ENCODE assay signal across 13 cellular contexts in the genomic region with DNA sequence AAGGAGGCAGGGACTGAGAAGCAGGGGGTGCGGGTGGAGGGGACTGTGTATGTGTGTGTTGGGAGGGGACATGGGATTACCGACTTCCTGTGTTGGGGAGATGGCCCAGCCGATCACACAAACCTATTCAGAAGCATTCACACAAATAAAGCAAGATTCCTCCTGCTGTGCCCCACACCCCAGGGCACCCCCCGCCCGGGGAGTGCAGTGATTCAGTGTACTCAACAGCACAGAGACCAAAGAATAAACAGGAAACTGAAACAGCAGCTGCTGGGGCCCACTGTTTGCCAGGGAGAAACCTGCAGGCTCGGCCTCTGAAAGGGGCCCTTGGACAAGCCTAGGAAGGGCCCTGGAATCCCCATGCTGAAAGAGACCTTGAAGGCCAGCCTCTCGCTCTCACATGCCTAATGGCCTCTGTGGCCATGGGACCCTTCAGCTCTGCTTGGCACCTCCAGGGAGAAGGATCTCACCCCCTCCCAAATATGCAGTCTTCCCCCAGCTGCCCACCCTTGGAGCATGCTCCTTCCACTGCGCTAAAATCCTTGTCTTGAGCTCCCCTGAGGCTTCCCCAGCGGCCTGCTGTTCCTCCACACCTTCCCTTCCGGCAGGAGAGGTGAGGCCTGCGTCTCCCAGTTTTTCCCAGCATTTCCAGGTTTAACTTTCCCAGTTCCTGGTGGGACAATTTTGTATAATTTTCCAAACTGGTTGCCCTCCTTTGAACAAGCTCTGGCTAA.
A peak's percentile ranks its signal among the peaks of the same experiment; 100 is the strongest.
DNase-seq lines count a peak whose midpoint lies in the region; ATAC-seq and TF ChIP-seq lines count a peak whose summit lies in the region.
"Had no signal": no experiment of that assay in that cellular context is flagged by ENCODE, and none has a peak within 500 bp of the region (broad histone marks: within the 10 kb centered on the region; RNA-seq: fewer than 3 reads in every experiment).

No MANE protein-coding gene starts in this region.

- ATAC-seq in HG03175 (IDR thresholded peaks at IDR 0.05; ENCODE audit: unreplicated experiment) = no peak
- ATAC-seq in HG03159 (IDR thresholded peaks at IDR 0.05; ENCODE audit: unreplicated experiment) = no peak
- no peak for ATAC-seq in stimulated activated effector memory CD8-positive, alpha-beta T cell treated with anti-CD3 and anti-CD28 coated beads, Interleukin-12 subunit alpha, Interleukin-12 subunit beta, amount 100 ng/mL, for 72 hours
- ATAC-seq: activated T-helper 17 cell treated with anti-CD3 and anti-CD28 coated beads, Interleukin-2, amount 50 U/mL, for 72 hours had no signal

- peaks cover 12% of the 10 kb centered on the region for H3K9me3 Mint-ChIP-seq in mesothelial cell of epicardium
- H3K9me3 Mint-ChIP-seq in stimulated activated effector memory CD8-positive, alpha-beta T cell treated with anti-CD3 and anti-CD28 coated beads, Interleukin-12 subunit alpha, Interleukin-12 subunit beta, amount 100 ng/mL, for 72 hours = no peaks in the 10 kb centered on the region
- H3K9me3 Mint-ChIP-seq: activated T-helper 17 cell treated with anti-CD3 and anti-CD28 coated beads, Interleukin-2, amount 50 U/mL, for 72 hours; T-helper 1 cell treated with Interleukin-12 subunit alpha and Interleukin-12 subunit beta and Interleukin-4 antibody, amounts not matched to agents 30 μg/mL and 1 μg/mL, for 36 hours had no signal

- H3K4me3 Mint-ChIP-seq in mesothelial cell of epicardium = no peak overlapping the region
- H3K4me3 Mint-ChIP-seq in stimulated activated effector memory CD8-positive, alpha-beta T cell treated with anti-CD3 and anti-CD28 coated beads, Interleukin-12 subunit alpha, Interleukin-12 subunit beta, amount 100 ng/mL, for 72 hours = no peak overlapping the region
- H3K4me3 Mint-ChIP-seq: activated T-helper 17 cell treated with anti-CD3 and anti-CD28 coated beads, Interleukin-2, amount 50 U/mL, for 72 hours; T-helper 1 cell treated with Interleukin-12 subunit alpha and Interleukin-12 subunit beta and Interleukin-4 antibody, amounts not matched to agents 30 μg/mL and 1 μg/mL, for 36 hours had no signal

- no peak for TF ChIP-seq CTCF in mesothelial cell of epicardium (IDR thresholded peaks at IDR 0.05; ENCODE audit: unreplicated experiment)

- H3K27ac Mint-ChIP-seq in mesothelial cell of epicardium = peak overlapping the region; percentile 27
- no peak overlapping the region for H3K27ac Mint-ChIP-seq in stimulated activated effector memory CD8-positive, alpha-beta T cell treated with anti-CD3 and anti-CD28 coated beads, Interleukin-12 subunit alpha, Interleukin-12 subunit beta, amount 100 ng/mL, for 72 hours
- H3K27ac Mint-ChIP-seq: activated T-helper 17 cell treated with anti-CD3 and anti-CD28 coated beads, Interleukin-2, amount 50 U/mL, for 72 hours; T-helper 1 cell treated with Interleukin-12 subunit alpha and Interleukin-12 subunit beta and Interleukin-4 antibody, amounts not matched to agents 30 μg/mL and 1 μg/mL, for 36 hours had no signal

- no peaks in the 10 kb centered on the region for H3K36me3 Mint-ChIP-seq in mesothelial cell of epicardium
- H3K36me3 Mint-ChIP-seq in stimulated activated effector memory CD8-positive, alpha-beta T cell treated with anti-CD3 and anti-CD28 coated beads, Interleukin-12 subunit alpha, Interleukin-12 subunit beta, amount 100 ng/mL, for 72 hours = no peaks in the 10 kb centered on the region

- H3K27me3 Mint-ChIP-seq in mesothelial cell of epicardium (ENCODE audit: low read depth) = peaks cover 17% of the 10 kb centered on the region

- peak; percentile 12 for DNase-seq in GM19240 (ENCODE audit: insufficient read length, low spot score)
- peak; percentile 56 for DNase-seq in NCI-H1436 (lab: John Stamatoyannopoulos, UW)
- peak; percentile 53 for DNase-seq in astrocyte of the hippocampus (ENCODE audit: low read depth, low spot score)
- no peak for DNase-seq in mesothelial cell of epicardium (ENCODE audit: low spot score in 2 of 2, unreplicated experiment in 2 of 2)
- no peak for DNase-seq in hippocampal formation (lab: John Stamatoyannopoulos, UW)
- no peak for DNase-seq in stimulated activated effector memory CD8-positive, alpha-beta T cell treated with anti-CD3 and anti-CD28 coated beads, Interleukin-12 subunit alpha, Interleukin-12 subunit beta, amount 100 ng/mL, for 72 hours (ENCODE audit: low spot score in 2 of 2)
- DNase-seq: DMS79 treated with DMSO at 0.1 percent for 48 hours; NCI-H187; stimulated activated naive CD4-positive, alpha-beta T cell treated with Interleukin-2 at 50 U/mL for 16 hours had no signal

- H3K4me1 Mint-ChIP-seq in mesothelial cell of epicardium = peaks cover 3% of the 10 kb centered on the region
- H3K4me1 Mint-ChIP-seq in stimulated activated effector memory CD8-positive, alpha-beta T cell treated with anti-CD3 and anti-CD28 coated beads, Interleukin-12 subunit alpha, Interleukin-12 subunit beta, amount 100 ng/mL, for 72 hours = no peaks in the 10 kb centered on the region
- H3K4me1 Mint-ChIP-seq: activated T-helper 17 cell treated with anti-CD3 and anti-CD28 coated beads, Interleukin-2, amount 50 U/mL, for 72 hours had no signal

Comparison
In these comparisons a context has a peak if more than half of its experiments do, and no peak if none do; other contexts are left out.
1. DNase-seq: peak in GM19240 (single experiment), NCI-H1436 (single experiment) and astrocyte of the hippocampus (single experiment); none in mesothelial cell of epicardium (0 of 2), hippocampal formation (0 of 2) and stimulated activated effector memory CD8-positive, alpha-beta T cell treated with anti-CD3 and anti-CD28 coated beads, Interleukin-12 subunit alpha, Interleukin-12 subunit beta, amount 100 ng/mL, for 72 hours (0 of 2).